Comparison of ENCODE assay signal across 18 cellular contexts in genomic region chr16:1439058-1439698, GRCh38. TPM values are rescaled to one million over a fixed set of nuclear protein-coding genes. Genes with fewer than 3 reads are reported as not detected.
DNase-seq lines count a peak whose midpoint lies in the region; ATAC-seq lines count a peak whose summit lies in the region.
"Had no signal": no experiment of that assay in that cellular context is flagged by ENCODE, and none has a peak within 500 bp of the region (broad histone marks: within the 10 kb centered on the region; RNA-seq: fewer than 3 reads in every experiment).

No MANE protein-coding gene starts in this region.

- H3K4me3 Mint-ChIP-seq in activated T-cell treated with anti-CD3 and anti-CD28 coated beads, Interleukin-2, amount 50 U/mL, for 72 hours, result no peak overlapping the region
- H3K4me3 Mint-ChIP-seq: B cell; CD4-positive, alpha-beta memory T cell had no signal

- no CpG with 5 or more reads among the region's 27 CpGs for WGBS in neuronal stem cell (ENCODE audit: extremely low coverage in 2 of 2, insufficient read length in 2 of 2, insufficient replicate concordance in 1 of 2), 2 donors

- H2BK15ac ChIP-seq in neuronal stem cell (ENCODE audit: low read length), result peak overlapping the region; percentile 37

- peak overlapping the region; percentile 60 for H3K9ac ChIP-seq in neuronal stem cell (ENCODE audit: low read depth, low read length, poor library complexity)

- peak; percentile 8 for DNase-seq in NCI-H2029 (lab: John Stamatoyannopoulos, UW)
- DNase-seq in NCI-H2029 treated with DMSO at 0.1 percent for 48 hours (lab: John Stamatoyannopoulos, UW), result no peak
- DNase-seq in DMS53 treated with DMSO at 0.1 percent for 48 hours (lab: John Stamatoyannopoulos, UW; ENCODE audit: unreplicated experiment), result peak; percentile 61
- peak; percentile 75 for DNase-seq in NCI-H69 (lab: John Stamatoyannopoulos, UW)
- DNase-seq in neuronal stem cell (ENCODE audit: low spot score), result no peak
- no peak for DNase-seq in activated T-cell treated with anti-CD3 and anti-CD28 coated beads, Interleukin-2, amount 50 U/mL, for 72 hours
- no peak for DNase-seq in KG1 (lab: John Stamatoyannopoulos, UW)
- no peak for DNase-seq in stimulated activated CD4-positive, alpha-beta T cell treated with anti-CD3 and anti-CD28 coated beads, Interleukin-4, amount 100 ng/mL, for 4 hours
- DNase-seq: CD4-positive, alpha-beta memory T cell; DND-41; NCI-H1105; NCI-H1930 had no signal

- no peak overlapping the region for H3K23ac ChIP-seq in neuronal stem cell (ENCODE audit: low read depth, low read length, poor library complexity)

- H2BK120ac ChIP-seq in neuronal stem cell (ENCODE audit: low read depth, low read length), result no peak overlapping the region

- no peaks in the 10 kb centered on the region for H3K79me1 ChIP-seq in neuronal stem cell (ENCODE audit: low read depth, low read length)

- no peak overlapping the region for H3K4me2 ChIP-seq in neuronal stem cell (ENCODE audit: insufficient read depth, low read length, poor library complexity, severe bottlenecking)

- peak overlapping the region; percentile 64 for H3K18ac ChIP-seq in neuronal stem cell (ENCODE audit: low read length)

- peaks cover 0 to 4% of the 10 kb centered on the region in 2 donors for H3K4me1 ChIP-seq in neuronal stem cell (ENCODE audit: control insufficient read depth in 2 of 2, insufficient read depth in 1 of 2, low read depth in 1 of 2, low read length in 2 of 2)

- peak overlapping the region; percentile 22 for H2BK12ac ChIP-seq in neuronal stem cell (ENCODE audit: low read length)

- H4K91ac ChIP-seq in neuronal stem cell (ENCODE audit: low read depth, low read length, poor library complexity), result no peak overlapping the region

- H3K9me3 ChIP-seq in neuronal stem cell (replicated peaks in 1 of 2; ENCODE audit: control insufficient read depth in 2 of 2, insufficient read depth in 1 of 2, low read depth in 1 of 2, low read length in 2 of 2), result no peaks in the 10 kb centered on the region

- H3K4me3 ChIP-seq in neuronal stem cell (ENCODE audit: low read length in 2 of 2), result no peak overlapping the region
- H3K4me3 ChIP-seq: SK-N-MC had no signal

- H3K36me3 ChIP-seq in neuronal stem cell (replicated peaks in 1 of 2; ENCODE audit: control insufficient read depth in 2 of 2, insufficient read depth in 2 of 2, low read length in 2 of 2), result no peaks in the 10 kb centered on the region

- peak overlapping the region; percentile 39 for H2BK5ac ChIP-seq in neuronal stem cell (ENCODE audit: low read length)

- no peaks in the 10 kb centered on the region for H3K36me3 Mint-ChIP-seq in activated T-cell treated with anti-CD3 and anti-CD28 coated beads, Interleukin-2, amount 50 U/mL, for 72 hours (ENCODE audit: insufficient read depth in 2 of 2)
- H3K36me3 Mint-ChIP-seq: CD4-positive, alpha-beta memory T cell had no signal

- H2AFZ ChIP-seq in neuronal stem cell (ENCODE audit: low read length), result peak overlapping the region; percentile 43

- H3K27me3 ChIP-seq in neuronal stem cell (ENCODE audit: control insufficient read depth in 3 of 3, insufficient read depth in 3 of 3, low read depth in 1 of 3, low read length in 3 of 3), result no peaks in the 10 kb centered on the region

- H3K14ac ChIP-seq in neuronal stem cell (ENCODE audit: low read length), result peak overlapping the region; percentile 38

- H3K27ac ChIP-seq in neuronal stem cell (replicated peaks; ENCODE audit: low read length), result no peak overlapping the region
- H3K27ac ChIP-seq: SK-N-MC had no signal

- H3K27me3 Mint-ChIP-seq in activated T-cell treated with anti-CD3 and anti-CD28 coated beads, Interleukin-2, amount 50 U/mL, for 72 hours (ENCODE audit: low read depth), result no peaks in the 10 kb centered on the region
- H3K27me3 Mint-ChIP-seq: B cell; CD4-positive, alpha-beta memory T cell had no signal

- no peaks in the 10 kb centered on the region for H3K4me1 Mint-ChIP-seq in activated T-cell treated with anti-CD3 and anti-CD28 coated beads, Interleukin-2, amount 50 U/mL, for 72 hours (ENCODE audit: low read depth)
- H3K4me1 Mint-ChIP-seq: B cell; CD4-positive, alpha-beta memory T cell had no signal

- no peak overlapping the region for H3K27ac Mint-ChIP-seq in activated T-cell treated with anti-CD3 and anti-CD28 coated beads, Interleukin-2, amount 50 U/mL, for 72 hours
- H3K27ac Mint-ChIP-seq: B cell; CD4-positive, alpha-beta memory T cell had no signal

- H2AK5ac ChIP-seq in neuronal stem cell (ENCODE audit: low read depth, low read length), result peak overlapping the region; percentile 68

- H4K8ac ChIP-seq in neuronal stem cell (ENCODE audit: low read depth, low read length), result no peak overlapping the region

- no peaks in the 10 kb centered on the region for H3K9me3 Mint-ChIP-seq in activated T-cell treated with anti-CD3 and anti-CD28 coated beads, Interleukin-2, amount 50 U/mL, for 72 hours
- H3K9me3 Mint-ChIP-seq: CD4-positive, alpha-beta memory T cell had no signal

- no peak for ATAC-seq in activated T-cell treated with anti-CD3 and anti-CD28 coated beads, Interleukin-2, amount 50 U/mL, for 72 hours (replicated peaks in 1 of 2)
- ATAC-seq: HCT116 had no signal

- H3K4ac ChIP-seq in neuronal stem cell (ENCODE audit: low read length), result no peak overlapping the region

RNA-seq across cellular contexts. Expression of gene CCDC154, which starts 5.2 kb away (rescaled TPM):
- 0.86 TPM for polyA plus RNA-seq in neuronal stem cell (2013, experiment 1 of 2)
- 1.2 TPM for polyA plus RNA-seq in neuronal stem cell (2013, experiment 2 of 2)
- 1 to 10 TPM; 2.7 to 3.4 TPM for total RNA-seq in activated T-cell treated with anti-CD3 and anti-CD28 coated beads, Interleukin-2, amount 50 U/mL, for 72 hours

RNA-seq across cellular contexts. Expression of gene PERCC1, which starts 8.3 kb away (rescaled TPM):
- polyA plus RNA-seq in neuronal stem cell (2013, experiment 1 of 2), result not detected
- not detected for polyA plus RNA-seq in neuronal stem cell (2013, experiment 2 of 2)
- total RNA-seq in activated T-cell treated with anti-CD3 and anti-CD28 coated beads, Interleukin-2, amount 50 U/mL, for 72 hours, result under 1 TPM in 1 of 2 donors, not detected in 1; 0.81 TPM
- total RNA-seq: A172; G401; T-helper 2 cell treated with Interferon-gamma antibody and Interleukin-4, amounts not matched to agents 100 ng/mL and 5 ng/mL, for 36 hours had no signal
- polyA plus RNA-seq: CD4-positive, alpha-beta memory T cell had no signal

RNA-seq across cellular contexts. Expression of gene UQCC4, which starts 18.6 kb away (rescaled TPM):
- 15.5 TPM for polyA plus RNA-seq in neuronal stem cell (2013, experiment 1 of 2)
- 14.7 TPM for polyA plus RNA-seq in neuronal stem cell (2013, experiment 2 of 2)
- 10 to 100 TPM; 14.5 to 17.9 TPM for total RNA-seq in activated T-cell treated with anti-CD3 and anti-CD28 coated beads, Interleukin-2, amount 50 U/mL, for 72 hours

RNA-seq across cellular contexts. Expression of gene UNKL, which starts 24.7 kb away (rescaled TPM):
- polyA plus RNA-seq in neuronal stem cell (2013, experiment 1 of 2), result 14.1 TPM
- 14.2 TPM for polyA plus RNA-seq in neuronal stem cell (2013, experiment 2 of 2)
- 10 to 100 TPM; 51.1 to 69.5 TPM for total RNA-seq in activated T-cell treated with anti-CD3 and anti-CD28 coated beads, Interleukin-2, amount 50 U/mL, for 72 hours

RNA-seq across cellular contexts. Expression of gene CLCN7, which starts 35.6 kb away (rescaled TPM):
- 32.7 TPM for polyA plus RNA-seq in neuronal stem cell (2013, experiment 1 of 2)
- 28.0 TPM for polyA plus RNA-seq in neuronal stem cell (2013, experiment 2 of 2)
- 10 to 100 TPM; 53.7 to 55.1 TPM for total RNA-seq in activated T-cell treated with anti-CD3 and anti-CD28 coated beads, Interleukin-2, amount 50 U/mL, for 72 hours

Comparison
In these comparisons a context has a peak if more than half of its experiments do, and no peak if none do; other contexts are left out.
1. DNase-seq: peak in NCI-H2029 (single experiment), DMS53 treated with DMSO at 0.1 percent for 48 hours (single experiment) and NCI-H69 (single experiment); none in NCI-H2029 treated with DMSO at 0.1 percent for 48 hours (single experiment), neuronal stem cell (single experiment), activated T-cell treated with anti-CD3 and anti-CD28 coated beads, Interleukin-2, amount 50 U/mL, for 72 hours (0 of 2), KG1 (single experiment) and stimulated activated CD4-positive, alpha-beta T cell treated with anti-CD3 and anti-CD28 coated beads, Interleukin-4, amount 100 ng/mL, for 4 hours (0 of 2).